Comparison of ENCODE assay signal across 10 cellular contexts in the genomic region with DNA sequence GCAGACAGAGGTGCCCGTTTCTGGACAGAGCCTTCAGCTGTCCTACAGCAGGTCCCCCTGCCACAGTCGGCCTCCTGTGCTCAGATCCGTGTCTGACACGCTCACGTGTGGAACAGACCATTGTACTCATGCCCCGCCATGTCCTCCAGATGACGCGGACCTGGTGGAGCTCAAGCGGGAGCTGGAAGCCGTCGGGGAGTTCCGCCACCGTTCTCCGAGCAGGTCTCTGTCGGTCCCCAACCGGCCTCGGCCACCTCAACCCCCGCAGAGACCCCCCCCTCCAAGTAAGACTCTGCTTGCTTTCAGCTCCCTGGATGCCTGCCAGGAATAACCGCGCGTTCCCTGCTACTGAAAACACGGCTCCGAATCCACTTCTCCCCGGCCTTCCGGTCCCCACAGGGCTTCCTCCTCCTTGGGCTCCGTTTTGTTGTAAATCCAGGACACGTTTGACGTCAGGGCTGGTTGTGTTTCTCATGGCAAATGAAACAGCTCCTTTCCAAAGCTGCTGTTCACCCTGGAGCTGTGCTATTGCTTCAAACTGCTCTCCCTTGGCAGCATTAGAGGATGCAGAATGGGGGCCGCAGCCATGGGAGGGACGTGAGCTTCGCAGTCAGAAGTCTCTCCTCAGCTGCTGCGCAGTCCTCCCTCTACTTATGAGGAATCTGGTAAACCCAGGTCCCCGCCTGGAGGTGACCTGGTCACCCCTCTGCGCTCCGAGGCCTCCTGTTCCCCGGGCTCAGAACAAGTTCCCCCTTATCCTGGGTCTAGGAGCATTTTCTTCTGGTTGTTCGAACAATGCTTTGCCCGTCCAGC.
DNase-seq lines count a peak whose midpoint lies in the region; TF ChIP-seq lines count a peak whose summit lies in the region.
"Had no signal": no experiment of that assay in that cellular context is flagged by ENCODE, and none has a peak within 500 bp of the region (broad histone marks: within the 10 kb centered on the region; RNA-seq: fewer than 3 reads in every experiment).

No MANE protein-coding gene starts in this region.

- H3K27me3 ChIP-seq in stomach: no peaks in the 10 kb centered on the region
- H3K27me3 ChIP-seq: hepatocyte, Peyer's patch had no signal

- in situ Hi-C loops in KBM-7 (cut with MboI; ENCODE audit: low pct_unique_long_range_greater_than_20kb, low sequenced_read_pairs): no loop called here

- peak; percentile 73 for DNase-seq in KBM-7
- no peak for DNase-seq in activated T-helper 2 cell treated with anti-CD3 and anti-CD28 coated beads, Interferon-gamma antibody, Interleukin-2, Interleukin-4, amounts not matched to agents 10 μg/mL and 5 μg/mL and 100 μg/mL, durations not matched to agents 14 hours and 24 hours and 36 hours (ENCODE audit: low spot score)
- DNase-seq in iris pigment epithelial cell (ENCODE audit: low read depth): peak; percentile 38
- DNase-seq in stomach: no peak
- no peak for DNase-seq in GF-D8 (lab: John Stamatoyannopoulos, UW)
- no peak for DNase-seq in GM20000 (ENCODE audit: low spot score)
- DNase-seq in DMS 273 (lab: John Stamatoyannopoulos, UW; ENCODE audit: unreplicated experiment): no peak
- no peak for DNase-seq in kidney tubule cell (ENCODE audit: low spot score)

- H3K4me1 Mint-ChIP-seq in activated T-helper 2 cell treated with anti-CD3 and anti-CD28 coated beads, Interferon-gamma antibody, Interleukin-2, Interleukin-4, amounts not matched to agents 10 μg/mL and 5 μg/mL and 100 μg/mL, durations not matched to agents 14 hours and 24 hours and 36 hours (ENCODE audit: low read depth): peaks cover 20% of the 10 kb centered on the region

- peak overlapping the region in 3 of 5 donors; percentile 20 to 64 (median 26) for H3K27ac ChIP-seq in stomach
- H3K27ac ChIP-seq: hepatocyte had no signal

- H3K4me1 ChIP-seq in stomach: peaks cover 0 to 6% (median 0%) of the 10 kb centered on the region in 4 donors
- H3K4me1 ChIP-seq: Peyer's patch had no signal

- no peaks in the 10 kb centered on the region for H3K9me3 Mint-ChIP-seq in activated T-helper 2 cell treated with anti-CD3 and anti-CD28 coated beads, Interferon-gamma antibody, Interleukin-2, Interleukin-4, amounts not matched to agents 10 μg/mL and 5 μg/mL and 100 μg/mL, durations not matched to agents 14 hours and 24 hours and 36 hours

- no peak overlapping the region for H3K4me3 Mint-ChIP-seq in activated T-helper 2 cell treated with anti-CD3 and anti-CD28 coated beads, Interferon-gamma antibody, Interleukin-2, Interleukin-4, amounts not matched to agents 10 μg/mL and 5 μg/mL and 100 μg/mL, durations not matched to agents 14 hours and 24 hours and 36 hours (ENCODE audit: low read depth)

- 79 to 90% (median 89%) methylated on average over 37 to 38 of the region's 38 CpGs for WGBS in stomach, 5 donors

- no peaks in the 10 kb centered on the region for H3K9me3 ChIP-seq in stomach
- H3K9me3 ChIP-seq: Peyer's patch had no signal

- H3K27ac Mint-ChIP-seq in activated T-helper 2 cell treated with anti-CD3 and anti-CD28 coated beads, Interferon-gamma antibody, Interleukin-2, Interleukin-4, amounts not matched to agents 10 μg/mL and 5 μg/mL and 100 μg/mL, durations not matched to agents 14 hours and 24 hours and 36 hours: peak overlapping the region; percentile 38

- intact Hi-C loops in activated T-helper 2 cell treated with anti-CD3 and anti-CD28 coated beads, Interferon-gamma antibody, Interleukin-2, Interleukin-4, amounts not matched to agents 10 μg/mL and 5 μg/mL and 100 μg/mL, durations not matched to agents 14 hours and 24 hours and 36 hours (cut with micrococcal nuclease): no loop called here
- intact Hi-C loops in stomach (cut with DNase I; ENCODE audit: low total_unique reads): no loop called here

- TF ChIP-seq CTCF in stomach (IDR thresholded peaks at IDR 0.05): no peak
- TF ChIP-seq CTCF in GM20000 (IDR thresholded peaks at IDR 0.05; ENCODE audit: extremely low read depth, missing control alignments): no peak

- TF ChIP-seq EP300 in stomach (IDR thresholded peaks at IDR 0.05): no peak

- TF ChIP-seq POLR2A in stomach (IDR thresholded peaks at IDR 0.05): no peak

- no peaks in the 10 kb centered on the region for H3K27me3 Mint-ChIP-seq in activated T-helper 2 cell treated with anti-CD3 and anti-CD28 coated beads, Interferon-gamma antibody, Interleukin-2, Interleukin-4, amounts not matched to agents 10 μg/mL and 5 μg/mL and 100 μg/mL, durations not matched to agents 14 hours and 24 hours and 36 hours (ENCODE audit: low read depth)

- peaks cover 76% of the 10 kb centered on the region for H3K36me3 Mint-ChIP-seq in activated T-helper 2 cell treated with anti-CD3 and anti-CD28 coated beads, Interferon-gamma antibody, Interleukin-2, Interleukin-4, amounts not matched to agents 10 μg/mL and 5 μg/mL and 100 μg/mL, durations not matched to agents 14 hours and 24 hours and 36 hours (ENCODE audit: low read depth)

- peaks cover 20 to 94% (median 84%) of the 10 kb centered on the region in 4 donors for H3K36me3 ChIP-seq in stomach

- peak overlapping the region in 2 of 4 donors; percentile 1 to 5 for H3K4me3 ChIP-seq in stomach
- H3K4me3 ChIP-seq: hepatocyte had no signal

Comparison
In these comparisons a context has a peak if more than half of its experiments do, and no peak if none do; other contexts are left out.
1. DNase-seq: peak in KBM-7 (single experiment) and iris pigment epithelial cell (single experiment); none in activated T-helper 2 cell treated with anti-CD3 and anti-CD28 coated beads, Interferon-gamma antibody, Interleukin-2, Interleukin-4, amounts not matched to agents 10 μg/mL and 5 μg/mL and 100 μg/mL, durations not matched to agents 14 hours and 24 hours and 36 hours (single experiment), stomach (single experiment), GF-D8 (single experiment), GM20000 (single experiment), DMS 273 (single experiment) and kidney tubule cell (single experiment).